Comparison of ENCODE assay signal across 25 cellular contexts in the genomic region with DNA sequence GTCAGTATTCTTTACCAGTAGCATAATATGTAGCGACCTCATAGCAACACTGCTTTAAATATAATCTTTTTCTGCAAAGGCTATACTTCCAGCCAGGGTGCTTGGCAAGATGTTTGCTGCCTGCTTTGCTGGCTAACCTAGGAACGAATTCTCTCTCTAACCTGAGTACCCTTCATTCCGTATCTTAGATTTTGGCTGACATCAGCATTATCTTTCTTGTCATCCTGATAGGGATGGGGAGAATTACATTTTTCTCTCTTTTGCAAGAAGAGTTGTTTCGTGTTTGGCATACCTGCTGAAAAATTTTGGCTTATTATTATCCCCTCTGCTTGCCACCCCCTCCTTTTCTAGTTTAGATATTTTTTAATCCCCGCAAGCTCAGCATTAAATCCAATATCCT.
"Had no signal": no experiment of that assay in that cellular context is flagged by ENCODE, and none has a peak within 500 bp of the region (broad histone marks: within the 10 kb centered on the region; RNA-seq: fewer than 3 reads in every experiment).

No MANE protein-coding gene starts in this region.

- H3K9me3 Mint-ChIP-seq: effector memory CD8-positive, alpha-beta T cell; endodermal cell had no signal

- H3K4me1 ChIP-seq: esophagus squamous epithelium, gastrocnemius medialis, heart right ventricle, left lung, lower lobe of right lung had no signal

- ATAC-seq: effector memory CD8-positive, alpha-beta T cell; esophagus mucosa; gastrocnemius medialis; heart right ventricle; left lung; left ventricle myocardium superior; lower lobe of right lung; mucosa of descending colon had no signal

- H3K9me3 ChIP-seq: esophagus squamous epithelium, gastrocnemius medialis, left lung, lower lobe of right lung, mucosa of descending colon had no signal

- H3K4me3 ChIP-seq: coronary artery, esophagus squamous epithelium, gastrocnemius medialis, heart right ventricle, left lung, lower lobe of right lung, mucosa of descending colon had no signal

- H3K36me3 ChIP-seq: esophagus squamous epithelium, gastrocnemius medialis, heart right ventricle, left lung, lower lobe of right lung had no signal

- H3K4me3 Mint-ChIP-seq: effector memory CD8-positive, alpha-beta T cell; endodermal cell; mesothelial cell of epicardium; naive B cell had no signal

- H3K27ac ChIP-seq: coronary artery, epithelial cell of prostate, esophagus squamous epithelium, gastrocnemius medialis, heart right ventricle, left lung, lower lobe of right lung had no signal

- FAIRE-seq: endometrium, islet of Langerhans, keratinocyte had no signal

- H3K27ac Mint-ChIP-seq: effector memory CD8-positive, alpha-beta T cell; endodermal cell; mesothelial cell of epicardium; naive B cell had no signal

- H3K4me1 Mint-ChIP-seq: naive B cell had no signal

- DNase-seq: dermis blood vessel endothelial cell; effector CD8-positive, alpha-beta T cell; effector memory CD8-positive, alpha-beta T cell; endodermal cell; erythroblast; esophagus squamous epithelium; foreskin melanocyte; gastrocnemius medialis; glutamatergic neuron; head of caudate nucleus; heart right ventricle; hippocampal formation; left cardiac atrium; left lung; left ventricle myocardium superior; lower lobe of right lung; mucosa of descending colon; naive B cell had no signal

- H3K36me3 Mint-ChIP-seq: mesothelial cell of epicardium, naive B cell had no signal
